1 cellular context compared by ENCODE assay signal in the genomic region with DNA sequence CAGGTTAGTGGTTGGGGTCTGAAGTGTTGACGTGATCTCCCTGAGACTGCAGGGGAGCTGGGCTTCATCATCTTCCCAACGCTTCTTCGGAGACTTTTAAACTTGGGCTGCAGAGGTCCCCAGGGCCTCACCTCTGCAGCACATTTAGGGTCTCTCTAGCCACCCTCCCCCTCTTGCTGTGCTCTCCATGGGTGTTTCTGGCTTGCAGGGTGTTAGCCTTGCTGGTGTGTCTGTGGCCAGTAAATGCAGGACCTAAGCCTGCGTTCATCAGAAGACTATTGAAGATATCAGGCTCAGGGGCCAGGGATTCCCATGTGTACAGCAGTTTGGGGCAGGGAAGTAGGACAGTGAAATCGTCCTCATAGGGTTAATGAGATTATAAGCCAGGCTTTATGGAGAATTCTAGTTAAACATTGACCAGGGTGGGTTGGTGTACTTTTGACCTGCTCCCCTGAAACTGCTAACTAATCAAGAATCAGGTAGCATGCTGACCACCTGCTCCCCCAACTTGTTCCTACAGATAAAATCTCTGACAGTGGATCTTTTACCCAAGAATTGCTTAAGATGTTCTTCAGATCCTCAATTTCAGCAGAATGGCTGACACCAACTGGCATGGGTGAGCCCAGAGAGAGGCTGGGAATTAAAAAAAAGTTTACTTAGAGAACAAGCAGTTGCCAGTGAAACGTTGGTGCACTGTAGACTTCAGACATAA.
TF ChIP-seq lines count a peak whose summit lies in the region.

No MANE protein-coding gene starts in this region.

TF ChIP-seq in HepG2, 621 proteins besides CTCF, POLR2A, EP300 and RAD21 (continued from another document and continues in another):
- TF ChIP-seq, protein P1, sequence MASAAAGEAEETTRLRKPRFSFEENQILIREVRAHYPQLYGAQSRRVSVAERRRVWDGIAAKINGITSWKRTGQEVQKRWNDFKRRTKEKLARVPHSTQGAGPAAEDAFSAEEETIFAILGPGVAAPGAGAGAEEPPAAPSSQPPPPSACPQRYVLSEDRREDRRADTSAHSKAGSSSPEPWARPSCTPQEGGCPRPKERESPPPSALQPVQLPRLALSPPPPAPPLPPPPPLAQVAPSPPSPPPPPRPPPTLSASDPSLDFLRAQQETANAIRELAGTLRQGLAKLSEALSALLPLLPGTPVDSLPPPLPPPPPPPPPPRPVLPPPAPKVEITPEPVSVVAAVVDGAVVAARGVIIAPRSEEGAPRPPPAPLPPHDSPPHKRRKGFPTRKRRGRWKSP (CRISPR knock-in tag; IDR thresholded peaks at IDR 0.05): peak; percentile 49; the same call in 1 of the 2 replicates
- TF ChIP-seq KLF13 (CRISPR knock-in tag; IDR thresholded peaks at IDR 0.05): no peak
- TF ChIP-seq, protein P2, sequence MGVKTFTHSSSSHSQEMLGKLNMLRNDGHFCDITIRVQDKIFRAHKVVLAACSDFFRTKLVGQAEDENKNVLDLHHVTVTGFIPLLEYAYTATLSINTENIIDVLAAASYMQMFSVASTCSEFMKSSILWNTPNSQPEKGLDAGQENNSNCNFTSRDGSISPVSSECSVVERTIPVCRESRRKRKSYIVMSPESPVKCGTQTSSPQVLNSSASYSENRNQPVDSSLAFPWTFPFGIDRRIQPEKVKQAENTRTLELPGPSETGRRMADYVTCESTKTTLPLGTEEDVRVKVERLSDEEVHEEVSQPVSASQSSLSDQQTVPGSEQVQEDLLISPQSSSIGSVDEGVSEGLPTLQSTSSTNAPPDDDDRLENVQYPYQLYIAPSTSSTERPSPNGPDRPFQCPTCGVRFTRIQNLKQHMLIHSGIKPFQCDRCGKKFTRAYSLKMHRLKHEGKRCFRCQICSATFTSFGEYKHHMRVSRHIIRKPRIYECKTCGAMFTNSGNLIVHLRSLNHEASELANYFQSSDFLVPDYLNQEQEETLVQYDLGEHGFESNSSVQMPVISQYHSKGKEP (CRISPR knock-in tag; IDR thresholded peaks at IDR 0.05): no peak
- TF ChIP-seq, protein P3, sequence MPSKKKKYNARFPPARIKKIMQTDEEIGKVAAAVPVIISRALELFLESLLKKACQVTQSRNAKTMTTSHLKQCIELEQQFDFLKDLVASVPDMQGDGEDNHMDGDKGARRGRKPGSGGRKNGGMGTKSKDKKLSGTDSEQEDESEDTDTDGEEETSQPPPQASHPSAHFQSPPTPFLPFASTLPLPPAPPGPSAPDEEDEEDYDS (CRISPR knock-in tag; IDR thresholded peaks at IDR 0.05): peak; percentile 69
- no peak for TF ChIP-seq GABPA (IDR thresholded peaks at IDR 0.05; ENCODE audit: low read depth, low read length)
- TF ChIP-seq GABPA (CRISPR knock-in tag; IDR thresholded peaks at IDR 0.05; ENCODE audit: low read depth): no peak
- TF ChIP-seq NONO (IDR thresholded peaks at IDR 0.05): no peak
- TF ChIP-seq NONO (CRISPR knock-in tag; conservative IDR thresholded peaks at IDR 0.05): no peak; the same call in 1 of the 2 replicates
- peak; percentile 67 for TF ChIP-seq MIXL1 (CRISPR knock-in tag; IDR thresholded peaks at IDR 0.05)
- TF ChIP-seq, protein P4, sequence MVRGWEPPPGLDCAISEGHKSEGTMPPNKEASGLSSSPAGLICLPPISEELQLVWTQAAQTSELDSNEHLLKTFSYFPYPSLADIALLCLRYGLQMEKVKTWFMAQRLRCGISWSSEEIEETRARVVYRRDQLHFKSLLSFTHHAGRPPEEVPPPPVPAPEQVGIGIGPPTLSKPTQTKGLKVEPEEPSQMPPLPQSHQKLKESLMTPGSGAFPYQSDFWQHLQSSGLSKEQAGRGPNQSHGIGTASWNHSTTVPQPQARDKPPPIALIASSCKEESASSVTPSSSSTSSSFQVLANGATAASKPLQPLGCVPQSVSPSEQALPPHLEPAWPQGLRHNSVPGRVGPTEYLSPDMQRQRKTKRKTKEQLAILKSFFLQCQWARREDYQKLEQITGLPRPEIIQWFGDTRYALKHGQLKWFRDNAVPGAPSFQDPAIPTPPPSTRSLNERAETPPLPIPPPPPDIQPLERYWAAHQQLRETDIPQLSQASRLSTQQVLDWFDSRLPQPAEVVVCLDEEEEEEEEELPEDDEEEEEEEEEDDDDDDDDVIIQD (CRISPR knock-in tag; IDR thresholded peaks at IDR 0.05; ENCODE audit: low read depth): 0 out of 2 replicates have a peak, but pooled peaks have one; percentile 9
- TF ChIP-seq FOXJ3 (CRISPR knock-in tag; IDR thresholded peaks at IDR 0.05; ENCODE audit: borderline replicate concordance): no peak; the same call in 1 of the 2 replicates
- no peak for TF ChIP-seq PPARG (CRISPR knock-in tag; conservative IDR thresholded peaks at IDR 0.05)
- no peak for TF ChIP-seq AGO1 (IDR thresholded peaks at IDR 0.05; ENCODE audit: low read depth, low read length, poor library complexity, severe bottlenecking)
- TF ChIP-seq ZBTB1 (CRISPR knock-in tag; IDR thresholded peaks at IDR 0.05; ENCODE audit: borderline replicate concordance): no peak
- no peak for TF ChIP-seq HHEX (CRISPR knock-in tag; IDR thresholded peaks at IDR 0.05)
- no peak for TF ChIP-seq MYNN (CRISPR knock-in tag; IDR thresholded peaks at IDR 0.05; ENCODE audit: low read depth)
- no peak for TF ChIP-seq ETV5 (CRISPR knock-in tag; IDR thresholded peaks at IDR 0.05; ENCODE audit: borderline replicate concordance)
- TF ChIP-seq MED13 (CRISPR knock-in tag; IDR thresholded peaks at IDR 0.05): no peak
- TF ChIP-seq, protein P5, sequence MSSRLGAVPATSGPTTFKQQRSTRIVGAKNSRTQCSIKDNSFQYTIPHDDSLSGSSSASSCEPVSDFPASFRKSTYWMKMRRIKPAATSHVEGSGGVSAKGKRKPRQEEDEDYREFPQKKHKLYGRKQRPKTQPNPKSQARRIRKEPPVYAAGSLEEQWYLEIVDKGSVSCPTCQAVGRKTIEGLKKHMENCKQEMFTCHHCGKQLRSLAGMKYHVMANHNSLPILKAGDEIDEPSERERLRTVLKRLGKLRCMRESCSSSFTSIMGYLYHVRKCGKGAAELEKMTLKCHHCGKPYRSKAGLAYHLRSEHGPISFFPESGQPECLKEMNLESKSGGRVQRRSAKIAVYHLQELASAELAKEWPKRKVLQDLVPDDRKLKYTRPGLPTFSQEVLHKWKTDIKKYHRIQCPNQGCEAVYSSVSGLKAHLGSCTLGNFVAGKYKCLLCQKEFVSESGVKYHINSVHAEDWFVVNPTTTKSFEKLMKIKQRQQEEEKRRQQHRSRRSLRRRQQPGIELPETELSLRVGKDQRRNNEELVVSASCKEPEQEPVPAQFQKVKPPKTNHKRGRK (CRISPR knock-in tag; IDR thresholded peaks at IDR 0.05): no peak
- TF ChIP-seq, protein P6, sequence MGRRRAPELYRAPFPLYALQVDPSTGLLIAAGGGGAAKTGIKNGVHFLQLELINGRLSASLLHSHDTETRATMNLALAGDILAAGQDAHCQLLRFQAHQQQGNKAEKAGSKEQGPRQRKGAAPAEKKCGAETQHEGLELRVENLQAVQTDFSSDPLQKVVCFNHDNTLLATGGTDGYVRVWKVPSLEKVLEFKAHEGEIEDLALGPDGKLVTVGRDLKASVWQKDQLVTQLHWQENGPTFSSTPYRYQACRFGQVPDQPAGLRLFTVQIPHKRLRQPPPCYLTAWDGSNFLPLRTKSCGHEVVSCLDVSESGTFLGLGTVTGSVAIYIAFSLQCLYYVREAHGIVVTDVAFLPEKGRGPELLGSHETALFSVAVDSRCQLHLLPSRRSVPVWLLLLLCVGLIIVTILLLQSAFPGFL (CRISPR knock-in tag; IDR thresholded peaks at IDR 0.05): no peak
- TF ChIP-seq SMARCC2 (IDR thresholded peaks at IDR 0.05): no peak
- no peak for TF ChIP-seq ZNF510 (CRISPR knock-in tag; IDR thresholded peaks at IDR 0.05; ENCODE audit: low read depth)
- TF ChIP-seq, protein P7, sequence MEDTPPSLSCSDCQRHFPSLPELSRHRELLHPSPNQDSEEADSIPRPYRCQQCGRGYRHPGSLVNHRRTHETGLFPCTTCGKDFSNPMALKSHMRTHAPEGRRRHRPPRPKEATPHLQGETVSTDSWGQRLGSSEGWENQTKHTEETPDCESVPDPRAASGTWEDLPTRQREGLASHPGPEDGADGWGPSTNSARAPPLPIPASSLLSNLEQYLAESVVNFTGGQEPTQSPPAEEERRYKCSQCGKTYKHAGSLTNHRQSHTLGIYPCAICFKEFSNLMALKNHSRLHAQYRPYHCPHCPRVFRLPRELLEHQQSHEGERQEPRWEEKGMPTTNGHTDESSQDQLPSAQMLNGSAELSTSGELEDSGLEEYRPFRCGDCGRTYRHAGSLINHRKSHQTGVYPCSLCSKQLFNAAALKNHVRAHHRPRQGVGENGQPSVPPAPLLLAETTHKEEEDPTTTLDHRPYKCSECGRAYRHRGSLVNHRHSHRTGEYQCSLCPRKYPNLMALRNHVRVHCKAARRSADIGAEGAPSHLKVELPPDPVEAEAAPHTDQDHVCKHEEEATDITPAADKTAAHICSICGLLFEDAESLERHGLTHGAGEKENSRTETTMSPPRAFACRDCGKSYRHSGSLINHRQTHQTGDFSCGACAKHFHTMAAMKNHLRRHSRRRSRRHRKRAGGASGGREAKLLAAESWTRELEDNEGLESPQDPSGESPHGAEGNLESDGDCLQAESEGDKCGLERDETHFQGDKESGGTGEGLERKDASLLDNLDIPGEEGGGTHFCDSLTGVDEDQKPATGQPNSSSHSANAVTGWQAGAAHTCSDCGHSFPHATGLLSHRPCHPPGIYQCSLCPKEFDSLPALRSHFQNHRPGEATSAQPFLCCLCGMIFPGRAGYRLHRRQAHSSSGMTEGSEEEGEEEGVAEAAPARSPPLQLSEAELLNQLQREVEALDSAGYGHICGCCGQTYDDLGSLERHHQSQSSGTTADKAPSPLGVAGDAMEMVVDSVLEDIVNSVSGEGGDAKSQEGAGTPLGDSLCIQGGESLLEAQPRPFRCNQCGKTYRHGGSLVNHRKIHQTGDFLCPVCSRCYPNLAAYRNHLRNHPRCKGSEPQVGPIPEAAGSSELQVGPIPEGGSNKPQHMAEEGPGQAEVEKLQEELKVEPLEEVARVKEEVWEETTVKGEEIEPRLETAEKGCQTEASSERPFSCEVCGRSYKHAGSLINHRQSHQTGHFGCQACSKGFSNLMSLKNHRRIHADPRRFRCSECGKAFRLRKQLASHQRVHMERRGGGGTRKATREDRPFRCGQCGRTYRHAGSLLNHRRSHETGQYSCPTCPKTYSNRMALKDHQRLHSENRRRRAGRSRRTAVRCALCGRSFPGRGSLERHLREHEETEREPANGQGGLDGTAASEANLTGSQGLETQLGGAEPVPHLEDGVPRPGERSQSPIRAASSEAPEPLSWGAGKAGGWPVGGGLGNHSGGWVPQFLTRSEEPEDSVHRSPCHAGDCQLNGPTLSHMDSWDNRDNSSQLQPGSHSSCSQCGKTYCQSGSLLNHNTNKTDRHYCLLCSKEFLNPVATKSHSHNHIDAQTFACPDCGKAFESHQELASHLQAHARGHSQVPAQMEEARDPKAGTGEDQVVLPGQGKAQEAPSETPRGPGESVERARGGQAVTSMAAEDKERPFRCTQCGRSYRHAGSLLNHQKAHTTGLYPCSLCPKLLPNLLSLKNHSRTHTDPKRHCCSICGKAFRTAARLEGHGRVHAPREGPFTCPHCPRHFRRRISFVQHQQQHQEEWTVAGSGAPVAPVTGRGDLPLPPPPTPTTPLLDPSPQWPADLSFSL (CRISPR knock-in tag; IDR thresholded peaks at IDR 0.05): no peak
- TF ChIP-seq CEBPB (IDR thresholded peaks at IDR 0.05; ENCODE audit: borderline replicate concordance, low read depth, low read length): no peak
- TF ChIP-seq IKZF1 (IDR thresholded peaks at IDR 0.05): no peak
- TF ChIP-seq ZFP1 (CRISPR knock-in tag; IDR thresholded peaks at IDR 0.05): no peak
- TF ChIP-seq, protein P8, sequence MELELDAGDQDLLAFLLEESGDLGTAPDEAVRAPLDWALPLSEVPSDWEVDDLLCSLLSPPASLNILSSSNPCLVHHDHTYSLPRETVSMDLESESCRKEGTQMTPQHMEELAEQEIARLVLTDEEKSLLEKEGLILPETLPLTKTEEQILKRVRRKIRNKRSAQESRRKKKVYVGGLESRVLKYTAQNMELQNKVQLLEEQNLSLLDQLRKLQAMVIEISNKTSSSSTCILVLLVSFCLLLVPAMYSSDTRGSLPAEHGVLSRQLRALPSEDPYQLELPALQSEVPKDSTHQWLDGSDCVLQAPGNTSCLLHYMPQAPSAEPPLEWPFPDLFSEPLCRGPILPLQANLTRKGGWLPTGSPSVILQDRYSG (CRISPR knock-in tag; IDR thresholded peaks at IDR 0.05): no peak
- no peak for TF ChIP-seq DNMT3B (CRISPR knock-in tag; conservative IDR thresholded peaks at IDR 0.05)
- TF ChIP-seq ZNF773 (CRISPR knock-in tag; IDR thresholded peaks at IDR 0.05; ENCODE audit: borderline replicate concordance): no peak
- TF ChIP-seq, protein P9, sequence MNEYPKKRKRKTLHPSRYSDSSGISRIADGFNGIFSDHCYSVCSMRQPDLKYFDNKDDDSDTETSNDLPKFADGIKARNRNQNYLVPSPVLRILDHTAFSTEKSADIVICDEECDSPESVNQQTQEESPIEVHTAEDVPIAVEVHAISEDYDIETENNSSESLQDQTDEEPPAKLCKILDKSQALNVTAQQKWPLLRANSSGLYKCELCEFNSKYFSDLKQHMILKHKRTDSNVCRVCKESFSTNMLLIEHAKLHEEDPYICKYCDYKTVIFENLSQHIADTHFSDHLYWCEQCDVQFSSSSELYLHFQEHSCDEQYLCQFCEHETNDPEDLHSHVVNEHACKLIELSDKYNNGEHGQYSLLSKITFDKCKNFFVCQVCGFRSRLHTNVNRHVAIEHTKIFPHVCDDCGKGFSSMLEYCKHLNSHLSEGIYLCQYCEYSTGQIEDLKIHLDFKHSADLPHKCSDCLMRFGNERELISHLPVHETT (CRISPR knock-in tag; conservative IDR thresholded peaks at IDR 0.05): no peak
- TF ChIP-seq NFYC (CRISPR knock-in tag; IDR thresholded peaks at IDR 0.05): no peak
- TF ChIP-seq ZSCAN30 (CRISPR knock-in tag; IDR thresholded peaks at IDR 0.05): no peak
- TF ChIP-seq, protein P10, sequence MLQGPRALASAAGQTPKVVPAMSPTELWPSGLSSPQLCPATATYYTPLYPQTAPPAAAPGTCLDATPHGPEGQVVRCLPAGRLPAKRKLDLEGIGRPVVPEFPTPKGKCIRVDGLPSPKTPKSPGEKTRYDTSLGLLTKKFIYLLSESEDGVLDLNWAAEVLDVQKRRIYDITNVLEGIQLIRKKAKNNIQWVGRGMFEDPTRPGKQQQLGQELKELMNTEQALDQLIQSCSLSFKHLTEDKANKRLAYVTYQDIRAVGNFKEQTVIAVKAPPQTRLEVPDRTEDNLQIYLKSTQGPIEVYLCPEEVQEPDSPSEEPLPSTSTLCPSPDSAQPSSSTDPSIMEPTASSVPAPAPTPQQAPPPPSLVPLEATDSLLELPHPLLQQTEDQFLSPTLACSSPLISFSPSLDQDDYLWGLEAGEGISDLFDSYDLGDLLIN (CRISPR knock-in tag; IDR thresholded peaks at IDR 0.05; ENCODE audit: borderline replicate concordance): no peak
- no peak for TF ChIP-seq ZNF382 (CRISPR knock-in tag; IDR thresholded peaks at IDR 0.05; ENCODE audit: borderline replicate concordance)
- no peak for TF ChIP-seq MTA1 (CRISPR knock-in tag; IDR thresholded peaks at IDR 0.05; ENCODE audit: borderline replicate concordance)
- TF ChIP-seq JUNB (CRISPR knock-in tag; IDR thresholded peaks at IDR 0.05; ENCODE audit: borderline replicate concordance): no peak
- no peak for TF ChIP-seq SSRP1 (CRISPR knock-in tag; IDR thresholded peaks at IDR 0.05)
- TF ChIP-seq DMAP1 (CRISPR knock-in tag; IDR thresholded peaks at IDR 0.05): no peak
- no peak for TF ChIP-seq ZFP82 (CRISPR knock-in tag; IDR thresholded peaks at IDR 0.05; ENCODE audit: borderline replicate concordance)
- TF ChIP-seq SMAD3 (CRISPR knock-in tag; IDR thresholded peaks at IDR 0.05): no peak
- TF ChIP-seq KDM6A (CRISPR knock-in tag; IDR thresholded peaks at IDR 0.05; ENCODE audit: low read depth): peak; percentile 98
- no peak for TF ChIP-seq RFX1 (IDR thresholded peaks at IDR 0.05)
